In genomic region chr7:158950914-158951635, GRCh38 we compare ENCODE assay signal across 20 cellular contexts.
"Had no signal": no experiment of that assay in that cellular context is flagged by ENCODE, and none has a peak within 500 bp of the region (broad histone marks: within the 10 kb centered on the region; RNA-seq: fewer than 3 reads in every experiment).

No MANE protein-coding gene starts in this region.

- H3K36me3 ChIP-seq: ovary had no signal

- H3K27ac ChIP-seq: breast epithelium, esophagus squamous epithelium, gastrocnemius medialis, ovary, psoas muscle, upper lobe of right lung had no signal

- FAIRE-seq: astrocyte had no signal

- H3K4me3 ChIP-seq: breast epithelium, esophagus squamous epithelium, gastrocnemius medialis, mucosa of descending colon, ovary, psoas muscle, upper lobe of right lung had no signal

- DNase-seq: activated CD4-positive, alpha-beta memory T cell treated with anti-CD3 and anti-CD28 coated beads for 36 hours; activated effector memory CD4-positive, alpha-beta T cell treated with Interleukin-2 at 50 U/mL for 16 hours; activated naive CD4-positive, alpha-beta T cell treated with anti-CD3 and anti-CD28 coated beads, Interleukin-2, amount 10 ng/mL, durations not matched to agents 7 days and 5 days; activated naive CD8-positive, alpha-beta T cell treated with anti-CD3 and anti-CD28 coated beads, Interleukin-2, amount 50 U/mL, for 24 hours; activated T-cell treated with anti-CD3 and anti-CD28 coated beads, Interleukin-2, amount 50 U/mL, for 4 hours; effector CD8-positive, alpha-beta T cell; esophagus squamous epithelium; gastrocnemius medialis; head of caudate nucleus; mesenchymal stem cell; mucosa of descending colon; naive thymus-derived CD4-positive, alpha-beta T cell; ovary; psoas muscle; stimulated activated CD4-positive, alpha-beta T cell treated with anti-CD3 and anti-CD28 coated beads, Interleukin-4, amount 100 ng/mL, for 4 hours; stimulated activated naive CD4-positive, alpha-beta T cell; upper lobe of right lung had no signal

- H3K27me3 ChIP-seq: breast epithelium, esophagus squamous epithelium, gastrocnemius medialis, ovary, upper lobe of right lung had no signal

- H3K9me3 ChIP-seq: gastrocnemius medialis, upper lobe of right lung had no signal

- ATAC-seq: activated naive CD8-positive, alpha-beta T cell treated with anti-CD3 and anti-CD28 coated beads, Interleukin-2, amount 50 U/mL, for 24 hours; activated T-cell treated with anti-CD3 and anti-CD28 coated beads, Interleukin-2, amount 50 U/mL, for 4 hours; gastrocnemius medialis; mucosa of descending colon; naive thymus-derived CD4-positive, alpha-beta T cell; psoas muscle; right cardiac atrium; upper lobe of right lung had no signal

- H3K4me1 ChIP-seq: breast epithelium, esophagus squamous epithelium, gastrocnemius medialis, psoas muscle, upper lobe of right lung had no signal
